15 cellular contexts compared by ENCODE assay signal in the genomic region with DNA sequence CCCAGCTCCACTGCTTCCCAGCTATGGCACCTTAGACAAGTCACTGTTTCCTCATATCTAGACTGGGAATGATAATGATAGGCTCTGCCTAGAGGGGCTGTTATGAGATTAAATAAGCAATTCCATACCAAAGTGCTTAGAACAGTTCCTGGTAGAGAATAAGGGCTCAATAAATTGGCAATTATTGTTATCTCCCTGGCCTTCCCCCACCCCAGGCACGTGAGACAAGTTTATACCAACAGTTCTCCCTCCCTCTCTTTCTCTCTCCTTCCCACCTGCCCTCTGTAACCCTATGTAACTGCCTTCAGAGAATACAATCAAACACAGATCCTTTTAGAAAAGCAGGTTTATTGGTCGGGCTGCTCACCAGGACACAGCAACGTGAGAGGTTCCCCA. TPM values are rescaled to one million over a fixed set of nuclear protein-coding genes. Genes with fewer than 3 reads are reported as not detected.
DNase-seq lines count a peak whose midpoint lies in the region; ATAC-seq and TF ChIP-seq lines count a peak whose summit lies in the region.
"Had no signal": no experiment of that assay in that cellular context is flagged by ENCODE, and none has a peak within 500 bp of the region (broad histone marks: within the 10 kb centered on the region; RNA-seq: fewer than 3 reads in every experiment).

No MANE protein-coding gene starts in this region.

- no peak overlapping the region for H3K23ac ChIP-seq in mesenchymal stem cell (ENCODE audit: low read length in 2 of 2)

- no peak overlapping the region for H2BK120ac ChIP-seq in mesenchymal stem cell (ENCODE audit: low read depth, low read length)

- H2BK15ac ChIP-seq in mesenchymal stem cell (ENCODE audit: low read depth, poor library complexity, severe bottlenecking) = no peak overlapping the region

- H3K27ac ChIP-seq in heart left ventricle (peak overlapping the region in 10 of 12 donors; percentile 9 to 100 (median 34)), mesenchymal stem cell (ENCODE audit: low read length, poor library complexity, severe bottlenecking) (no peak overlapping the region), transverse colon (peak overlapping the region; percentile 64 to 78 (median 74)), OCI-LY7 (ENCODE audit: low read depth, low read length, poor library complexity, severe bottlenecking) (no peak overlapping the region)
- H3K27ac ChIP-seq: prostate gland, upper lobe of right lung had no signal

- H3K79me2 ChIP-seq in OCI-LY7 (ENCODE audit: insufficient read depth, low read depth, low read length) = no peaks in the 10 kb centered on the region

- H2AFZ ChIP-seq in mesenchymal stem cell (ENCODE audit: low read depth, low read length) (no peak overlapping the region), OCI-LY7 (ENCODE audit: low read length) (no peak overlapping the region)

- H3K27me3 Mint-ChIP-seq in activated T-helper 17 cell treated with anti-CD3 and anti-CD28 coated beads, Interleukin-2, amount 50 U/mL, for 72 hours = no peaks in the 10 kb centered on the region

- WGBS in heart left ventricle, 4 donors = 27 to 51% (median 37%) methylated on average over 3 of the region's 3 CpGs
- WGBS in mesenchymal stem cell = 32% methylated on average over 2 of the region's 3 CpGs
- WGBS in transverse colon (ENCODE audit: low coverage in 1 of 2), 2 donors = 25% methylated on average over 3 of the region's 3 CpGs; no CpG with 5 or more reads in 1 of the 2 donors

- H3K79me1 ChIP-seq in mesenchymal stem cell (replicated peaks; ENCODE audit: low read length, poor library complexity, severe bottlenecking) = peaks cover 22% of the 10 kb centered on the region

- ATAC-seq in heart left ventricle (no peak), left ventricle myocardium superior (no peak), GM19395 (IDR thresholded peaks at IDR 0.05; ENCODE audit: unreplicated experiment) (no peak)
- no peak for ATAC-seq in activated T-helper 17 cell treated with anti-CD3 and anti-CD28 coated beads, Interleukin-2, amount 50 U/mL, for 72 hours (replicated peaks)
- ATAC-seq: SK-N-SH treated with all-trans-retinoic acid at 6 μM for 48 hours, upper lobe of right lung had no signal

- no peak overlapping the region for H2AK5ac ChIP-seq in mesenchymal stem cell (ENCODE audit: low read length, severe bottlenecking)

- no peaks in the 10 kb centered on the region for H3K36me3 Mint-ChIP-seq in activated T-helper 17 cell treated with anti-CD3 and anti-CD28 coated beads, Interleukin-2, amount 50 U/mL, for 72 hours (ENCODE audit: low read depth)

- H3K4me2 ChIP-seq in mesenchymal stem cell (ENCODE audit: low read length, poor library complexity, severe bottlenecking) (no peak overlapping the region), OCI-LY7 (ENCODE audit: low read length) (no peak overlapping the region)

- BruUV-seq in OCI-LY7 (replicated peaks; lab: Mats Ljungman, UMichigan) = no TSS peak

- H3K9me3 ChIP-seq in heart left ventricle (no peaks in the 10 kb centered on the region), mesenchymal stem cell (ENCODE audit: control insufficient read depth, low read length) (no peaks in the 10 kb centered on the region), transverse colon (no peaks in the 10 kb centered on the region), OCI-LY7 (ENCODE audit: low read length) (no peaks in the 10 kb centered on the region)
- H3K9me3 ChIP-seq: prostate gland, upper lobe of right lung had no signal

- H3K14ac ChIP-seq in mesenchymal stem cell (ENCODE audit: low read length in 2 of 2) = no peak overlapping the region

- TF ChIP-seq POLR2A in heart left ventricle (IDR thresholded peaks at IDR 0.05) = no peak
- TF ChIP-seq POLR2A in transverse colon (IDR thresholded peaks at IDR 0.05) = no peak

- no peak for DNase-seq in heart left ventricle
- no peak for DNase-seq in left ventricle myocardium superior
- DNase-seq in mesenchymal stem cell = peak; percentile 38
- peak; percentile 57 for DNase-seq in transverse colon
- no peak for DNase-seq in NCI-H82 (lab: John Stamatoyannopoulos, UW)
- no peak for DNase-seq in OCI-LY7 (ENCODE audit: low spot score)
- DNase-seq: activated CD4-positive, CD25-positive, alpha-beta regulatory T cell treated with anti-CD3 and anti-CD28 coated beads, Interleukin-2, amount 50 U/mL, for 72 hours; AML-193; NCI-H774; upper lobe of right lung had no signal

- H3K27me3 ChIP-seq in heart left ventricle (no peaks in the 10 kb centered on the region), mesenchymal stem cell (ENCODE audit: control insufficient read depth in 1 of 2, insufficient read depth in 1 of 2, low read length in 2 of 2) (no peaks in the 10 kb centered on the region), transverse colon (no peaks in the 10 kb centered on the region)
- H3K27me3 ChIP-seq: upper lobe of right lung had no signal

- H2BK5ac ChIP-seq in mesenchymal stem cell (ENCODE audit: low read depth, low read length, poor library complexity, severe bottlenecking) = no peak overlapping the region

- no peak overlapping the region for H3K4ac ChIP-seq in mesenchymal stem cell (ENCODE audit: low read depth in 1 of 2, low read length in 2 of 2)

- peak overlapping the region; percentile 65 for H3K9ac ChIP-seq in mesenchymal stem cell (ENCODE audit: low read length)

- TF ChIP-seq CTCF in heart left ventricle (IDR thresholded peaks at IDR 0.05) (no peak), transverse colon (IDR thresholded peaks at IDR 0.05) (no peak), OCI-LY7 (conservative IDR thresholded peaks at IDR 0.05; ENCODE audit: low read length) (no peak)

- peaks cover 0 to 37% (median 30%) of the 10 kb centered on the region in 9 donors for H3K36me3 ChIP-seq in heart left ventricle
- H3K36me3 ChIP-seq in mesenchymal stem cell (ENCODE audit: control insufficient read depth in 1 of 2, insufficient read depth in 2 of 2, low read depth in 1 of 2, low read length in 2 of 2) = peaks cover 34 to 37% of the 10 kb centered on the region in 2 experiments
- no peaks in the 10 kb centered on the region for H3K36me3 ChIP-seq in transverse colon
- H3K36me3 ChIP-seq in OCI-LY7 (ENCODE audit: insufficient read depth, low read length) = no peaks in the 10 kb centered on the region

- H3K27ac Mint-ChIP-seq in activated T-helper 17 cell treated with anti-CD3 and anti-CD28 coated beads, Interleukin-2, amount 50 U/mL, for 72 hours = peak overlapping the region; percentile 31

- POLR2A ChIA-PET in OCI-LY7 (lab: Charles Lee) = interaction anchor here (1.3 kb wide), 1 partner anchor 14 kb away, joined by 3 read pairs; a partner anchor contains a TSS

- intact Hi-C loops in heart left ventricle (cut with DNase I) = no loop called here
- intact Hi-C loops in left ventricle myocardium superior (cut with micrococcal nuclease) = loop anchor here (10.0 kb wide), 1 partner anchor 77 kb away; no protein-coding TSS in a partner anchor
- intact Hi-C loops in transverse colon (cut with DNase I; ENCODE audit: low total_unique reads) = no loop called here
- intact Hi-C loops in OCI-LY7 (cut with micrococcal nuclease; ENCODE audit: unreplicated experiment) = loop anchor here (10.0 kb wide), 2 partner anchors 177 to 217 kb away; a partner anchor contains a TSS

- H3K4me1 ChIP-seq in heart left ventricle (peaks cover 7 to 73% (median 46%) of the 10 kb centered on the region in 12 donors), mesenchymal stem cell (ENCODE audit: control insufficient read depth, insufficient read depth, low read depth, low read length) (peaks cover 6% of the 10 kb centered on the region), transverse colon (peaks cover 17 to 48% (median 41%) of the 10 kb centered on the region in 4 donors), OCI-LY7 (ENCODE audit: insufficient read depth, low read length, poor library complexity, severe bottlenecking) (peaks cover 11% of the 10 kb centered on the region)

- H3K4me3 ChIP-seq in heart left ventricle (no peak overlapping the region), mesenchymal stem cell (ENCODE audit: insufficient read depth in 1 of 2, low read depth in 1 of 2, low read length in 2 of 2) (no peak overlapping the region), transverse colon (no peak overlapping the region), OCI-LY7 (ENCODE audit: low read depth, low read length, poor library complexity, severe bottlenecking) (no peak overlapping the region)
- H3K4me3 ChIP-seq: coronary artery, prostate gland, upper lobe of right lung had no signal

- H3K18ac ChIP-seq in mesenchymal stem cell (ENCODE audit: low read depth in 1 of 2, low read length in 2 of 2) = no peak overlapping the region

- H4K91ac ChIP-seq in mesenchymal stem cell (ENCODE audit: low read length) = no peak overlapping the region

- H3K4me1 Mint-ChIP-seq in activated T-helper 17 cell treated with anti-CD3 and anti-CD28 coated beads, Interleukin-2, amount 50 U/mL, for 72 hours = peaks cover 15% of the 10 kb centered on the region

- H2BK12ac ChIP-seq in mesenchymal stem cell (ENCODE audit: low read length in 2 of 2) = no peak overlapping the region

- H3K9me3 Mint-ChIP-seq in activated T-helper 17 cell treated with anti-CD3 and anti-CD28 coated beads, Interleukin-2, amount 50 U/mL, for 72 hours = no peaks in the 10 kb centered on the region

- H3K4me3 Mint-ChIP-seq in activated T-helper 17 cell treated with anti-CD3 and anti-CD28 coated beads, Interleukin-2, amount 50 U/mL, for 72 hours = no peak overlapping the region

- H3K9me2 ChIP-seq in OCI-LY7 (ENCODE audit: insufficient read depth, low read length) = no peaks in the 10 kb centered on the region

- no peak overlapping the region for H4K8ac ChIP-seq in mesenchymal stem cell (ENCODE audit: low read length)

- TF ChIP-seq EP300 in transverse colon (IDR thresholded peaks at IDR 0.05; ENCODE audit: low read depth) = no peak

- CTCF ChIA-PET in OCI-LY7 (lab: Charles Lee; ENCODE audit: unreplicated experiment) = interaction anchor here (2.0 kb wide), 1 partner anchor 80 kb away, joined by 8 read pairs; no protein-coding TSS in a partner anchor

- H4K20me1 ChIP-seq in OCI-LY7 (ENCODE audit: insufficient read depth, low read length) = no peaks in the 10 kb centered on the region; the same call in 1 of the 2 replicates

- in situ Hi-C loops in transverse colon (cut with MboI; ENCODE audit: low pct_ligation_motif_present in 1 of 4, low pct_unique_long_range_greater_than_20kb in 1 of 4, low sequenced_read_pairs in 3 of 4) = loop anchor here in 3 of 4 donors (5.0 to 25.0 kb wide), 3 partner anchors 77 to 110 kb away; no protein-coding TSS in a partner anchor

RNA-seq across cellular contexts. Expression of a gene that starts 13.9 kb away (rescaled TPM):
- total RNA-seq in heart left ventricle (100 to 1,000 TPM; 111 to 614 (median 148) TPM), left ventricle myocardium superior (146 TPM), transverse colon (100 to 1,000 TPM; 110 to 156 (median 130) TPM), OCI-LY7 (2022) (28.7 and 37.2 TPM in 2 replicates)
- polyA plus RNA-seq in heart left ventricle = 100 to 1,000 TPM in 1 of 2 donors, 10 to 100 TPM in 1; 36.0 to 152 TPM
- 100 to 1,000 TPM; 179 to 429 TPM for total RNA-seq in activated T-helper 17 cell treated with anti-CD3 and anti-CD28 coated beads, Interleukin-2, amount 50 U/mL, for 72 hours
- 67.6 TPM for polyA plus RNA-seq in mesenchymal stem cell (2013, experiment 1 of 2)
- polyA plus RNA-seq in mesenchymal stem cell (2013, experiment 2 of 2) = 66.8 TPM
- 11.4 and 14.8 TPM in 2 replicates for total RNA-seq in OCI-LY7 (2014; rRNA removed; shearing (Covaris generic))

RNA-seq across cellular contexts. Expression of a gene that starts 20.9 kb away (rescaled TPM):
- total RNA-seq in heart left ventricle (100 to 1,000 TPM; 195 to 318 (median 253) TPM), left ventricle myocardium superior (216 TPM), transverse colon (100 to 1,000 TPM in 1 of 4 donors, 10 to 100 TPM in 3; 53.7 to 135 (median 69.2) TPM), OCI-LY7 (2022) (0.08 TPM in 1 of 2 replicates, not detected in the other)
- polyA plus RNA-seq in heart left ventricle = 100 to 1,000 TPM; 140 to 281 TPM
- 1 to 10 TPM; 2.5 to 6.1 TPM for total RNA-seq in activated T-helper 17 cell treated with anti-CD3 and anti-CD28 coated beads, Interleukin-2, amount 50 U/mL, for 72 hours
- polyA plus RNA-seq in mesenchymal stem cell (2013, experiment 1 of 2) = 168 TPM
- 165 TPM for polyA plus RNA-seq in mesenchymal stem cell (2013, experiment 2 of 2)
- total RNA-seq in OCI-LY7 (2014; rRNA removed; shearing (Covaris generic)) = not detected in 2 replicates

RNA-seq across cellular contexts. Expression of a gene that starts 56.6 kb away (rescaled TPM):
- total RNA-seq in heart left ventricle = 10 to 100 TPM; 30.3 to 65.9 (median 35.9) TPM
- 10 to 100 TPM; 24.3 to 40.6 TPM for polyA plus RNA-seq in heart left ventricle
- 33.2 TPM for total RNA-seq in left ventricle myocardium superior
- 10 to 100 TPM; 14.6 to 44.3 TPM for total RNA-seq in activated T-helper 17 cell treated with anti-CD3 and anti-CD28 coated beads, Interleukin-2, amount 50 U/mL, for 72 hours
- 39.0 TPM for polyA plus RNA-seq in mesenchymal stem cell (2013, experiment 1 of 2)
- polyA plus RNA-seq in mesenchymal stem cell (2013, experiment 2 of 2) = 40.2 TPM
- total RNA-seq in transverse colon = 100 to 1,000 TPM in 2 of 4 donors, 10 to 100 TPM in 2; 91.8 to 313 (median 115) TPM
- total RNA-seq in OCI-LY7 (2014; rRNA removed; shearing (Covaris generic)) = 19.8 and 27.2 TPM in 2 replicates
- total RNA-seq in OCI-LY7 (2022) = 33.4 and 46.9 TPM in 2 replicates

Comparison
In these comparisons a context has a peak if more than half of its experiments do, and no peak if none do; other contexts are left out.
1. intact Hi-C loops: an anchor here in left ventricle myocardium superior (10.0 kb wide) and OCI-LY7 (10.0 kb wide); none called in heart left ventricle and transverse colon.
2. DNase-seq: peak in mesenchymal stem cell (single experiment) and transverse colon (single experiment); none in heart left ventricle (0 of 5), left ventricle myocardium superior (single experiment), NCI-H82 (single experiment) and OCI-LY7 (single experiment).
3. H3K27ac ChIP-seq: peak in heart left ventricle (10 of 12) and transverse colon (4 of 4); none in mesenchymal stem cell (single experiment) and OCI-LY7 (single experiment).
4. RNA of a gene that starts 20.9 kb away (total RNA-seq): 195 to 318 TPM in heart left ventricle, 216 TPM in left ventricle myocardium superior (single experiment) and 53.7 to 135 TPM in transverse colon; 2.5 to 6.1 TPM in activated T-helper 17 cell treated with anti-CD3 and anti-CD28 coated beads, Interleukin-2, amount 50 U/mL, for 72 hours and 0.08 TPM in OCI-LY7; every median in the first group is over 4 times any median in the second.